Comparison of ENCODE assay signal across 8 cellular contexts in the genomic region with DNA sequence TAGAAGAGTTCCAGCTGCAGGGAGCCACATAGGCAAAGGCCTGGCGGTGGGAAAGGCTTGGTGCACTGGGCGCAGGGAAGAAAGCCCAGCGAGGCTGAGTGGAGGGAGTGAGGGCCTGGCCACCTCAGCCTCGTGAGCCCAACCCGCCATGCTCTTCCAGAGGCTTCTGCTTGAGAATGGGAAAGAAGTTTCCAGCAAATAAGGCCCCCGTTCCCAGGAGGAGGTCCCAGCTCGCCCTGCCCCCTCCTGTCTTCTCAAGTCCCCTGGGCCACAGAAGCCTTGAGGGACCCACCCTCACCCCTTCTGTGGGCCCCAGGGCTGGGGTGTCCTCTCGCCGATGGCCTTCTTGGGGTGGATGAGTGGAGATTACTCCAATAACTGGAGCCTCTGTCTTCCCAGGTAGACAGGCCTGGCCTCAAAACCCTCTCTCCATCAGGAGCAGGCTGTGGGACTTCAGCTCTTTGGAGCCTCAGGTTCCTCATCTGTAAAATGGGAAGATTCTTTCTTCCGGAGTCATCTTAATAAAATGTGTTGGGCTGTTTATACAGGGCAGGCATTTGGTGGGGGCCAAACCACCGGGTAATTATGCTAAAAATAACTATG. TPM values are rescaled to one million over a fixed set of nuclear protein-coding genes. Genes with fewer than 3 reads are reported as not detected.
DNase-seq lines count a peak whose midpoint lies in the region; ATAC-seq and TF ChIP-seq lines count a peak whose summit lies in the region.

No MANE protein-coding gene starts in this region.

- peak overlapping the region; percentile 75 for H2AFZ ChIP-seq in ACC112 (ENCODE audit: low read length, unreplicated experiment)

- H3K36me3 Mint-ChIP-seq in activated naive CD8-positive, alpha-beta T cell treated with anti-CD3 and anti-CD28 coated beads, Interleukin-2, amount 10 ng/mL, durations not matched to agents 7 days and 5 days = peaks cover 1% of the 10 kb centered on the region
- H3K36me3 Mint-ChIP-seq in natural killer cell = no peaks in the 10 kb centered on the region

- no peaks in the 10 kb centered on the region; the same call in 1 of the 2 replicates for H3K27me3 ChIP-seq in ACC112 (ENCODE audit: insufficient read depth, low read length)
- H3K27me3 ChIP-seq in H7 (ENCODE audit: control insufficient read depth, insufficient read depth, low read length) = no peaks in the 10 kb centered on the region; the same call in 1 of the 2 replicates

- TF ChIP-seq CTCF in natural killer cell (IDR thresholded peaks at IDR 0.05) = no peak

- H3K36me3 ChIP-seq in ACC112 (ENCODE audit: insufficient read depth, low read length) (no peaks in the 10 kb centered on the region), H7 (replicated peaks; ENCODE audit: control insufficient read depth, insufficient read depth, low read length) (no peaks in the 10 kb centered on the region; the same call in 1 of the 2 replicates)

- H3K4me3 Mint-ChIP-seq in activated naive CD8-positive, alpha-beta T cell treated with anti-CD3 and anti-CD28 coated beads, Interleukin-2, amount 10 ng/mL, durations not matched to agents 7 days and 5 days = peak overlapping the region; percentile 53
- peak overlapping the region; percentile 76 for H3K4me3 Mint-ChIP-seq in natural killer cell

- POLR2A ChIA-PET in activated naive CD8-positive, alpha-beta T cell treated with anti-CD3 and anti-CD28 coated beads, Interleukin-2, amount 10 ng/mL, durations not matched to agents 7 days and 5 days (lab: Charles Lee) = interaction anchor here (0.5 to 1.3 kb wide), 4 partner anchors 8 to 85 kb away, joined by 3 to 5 read pairs (median 4); no protein-coding TSS in a partner anchor

- peaks cover 15% of the 10 kb centered on the region for H3K4me1 ChIP-seq in ACC112 (ENCODE audit: control insufficient read depth, insufficient read depth, low read length, unreplicated experiment)

- peaks cover 46% of the 10 kb centered on the region for H3K4me1 Mint-ChIP-seq in activated naive CD8-positive, alpha-beta T cell treated with anti-CD3 and anti-CD28 coated beads, Interleukin-2, amount 10 ng/mL, durations not matched to agents 7 days and 5 days
- peaks cover 14 to 31% of the 10 kb centered on the region in 2 donors for H3K4me1 Mint-ChIP-seq in natural killer cell

- no peak overlapping the region for H3K27ac ChIP-seq in ACC112 (ENCODE audit: low read depth, low read length)

- intact Hi-C loops in natural killer cell (cut with micrococcal nuclease) = no loop called here

- H3K27me3 Mint-ChIP-seq in activated naive CD8-positive, alpha-beta T cell treated with anti-CD3 and anti-CD28 coated beads, Interleukin-2, amount 10 ng/mL, durations not matched to agents 7 days and 5 days = no peaks in the 10 kb centered on the region
- H3K27me3 Mint-ChIP-seq in natural killer cell (ENCODE audit: low read depth in 2 of 2) = peaks cover 0 to 4% of the 10 kb centered on the region in 2 donors

- no peaks in the 10 kb centered on the region for H3K9me3 Mint-ChIP-seq in activated naive CD8-positive, alpha-beta T cell treated with anti-CD3 and anti-CD28 coated beads, Interleukin-2, amount 10 ng/mL, durations not matched to agents 7 days and 5 days
- no peaks in the 10 kb centered on the region for H3K9me3 Mint-ChIP-seq in natural killer cell

- H3K4me3 ChIP-seq in ACC112 (ENCODE audit: low read depth, low read length) = peak overlapping the region; percentile 86
- no peak overlapping the region for H3K4me3 ChIP-seq in H7 (ENCODE audit: insufficient read depth, low read depth, low read length)

- H3K79me2 ChIP-seq in ACC112 (ENCODE audit: control insufficient read depth, insufficient read depth, low read length, unreplicated experiment) = no peaks in the 10 kb centered on the region

- DNase-seq in H7 = peak; percentile 63
- DNase-seq in activated naive CD8-positive, alpha-beta T cell treated with anti-CD3 and anti-CD28 coated beads, Interleukin-2, amount 10 ng/mL, durations not matched to agents 7 days and 5 days = no peak
- DNase-seq in natural killer cell = no peak
- DNase-seq in dermis blood vessel endothelial cell = no peak
- DNase-seq in GM03348 (ENCODE audit: low spot score) = no peak

- no peak for ATAC-seq in activated naive CD8-positive, alpha-beta T cell treated with anti-CD3 and anti-CD28 coated beads, Interleukin-2, amount 10 ng/mL, durations not matched to agents 7 days and 5 days (ENCODE audit: low read depth)
- ATAC-seq in natural killer cell (no peak), GM19328 (IDR thresholded peaks at IDR 0.05; ENCODE audit: unreplicated experiment) (no peak), HG03520 (IDR thresholded peaks at IDR 0.05; ENCODE audit: unreplicated experiment) (no peak)

- peak overlapping the region; percentile 58 for H3K27ac Mint-ChIP-seq in activated naive CD8-positive, alpha-beta T cell treated with anti-CD3 and anti-CD28 coated beads, Interleukin-2, amount 10 ng/mL, durations not matched to agents 7 days and 5 days
- peak overlapping the region in 1 of 2 donors; percentile 21 for H3K27ac Mint-ChIP-seq in natural killer cell

RNA-seq across cellular contexts. Expression of gene SNN, which starts 0.9 kb away (rescaled TPM):
- 34.1 and 34.9 TPM in 2 replicates for total RNA-seq in H7 (2014; rRNA removed; shearing (Covaris generic))
- 10 to 100 TPM; 30.1 to 31.8 TPM for total RNA-seq in activated naive CD8-positive, alpha-beta T cell treated with anti-CD3 and anti-CD28 coated beads, Interleukin-2, amount 10 ng/mL, durations not matched to agents 7 days and 5 days
- total RNA-seq in natural killer cell (10 to 100 TPM in 2 of 3 donors, 1 to 10 TPM in 1; 5.3 to 20.0 (median 12.5) TPM), dermis blood vessel endothelial cell (34.4 and 56.7 TPM in 2 replicates)
